Comparison of ENCODE assay signal across 8 cellular contexts in genomic region chr1:145281037-145281727, GRCh38. TPM values are rescaled to one million over a fixed set of nuclear protein-coding genes. Genes with fewer than 3 reads are reported as not detected.
DNase-seq lines count a peak whose midpoint lies in the region; ATAC-seq and TF ChIP-seq lines count a peak whose summit lies in the region.
"Not testable (repeated sequence)": the region's sequence is repeated elsewhere in the genome, so short reads cannot be mapped to it uniquely, and the experiment has no call there.

No MANE protein-coding gene starts in this region.

- TF ChIP-seq POLR2A in lower leg skin (IDR thresholded peaks at IDR 0.05), result peak in 1 of 2 donors; percentile 76

- CTCF ChIA-PET in CD4-positive, alpha-beta T cell (lab: Charles Lee), result not testable (repeated sequence)

- intact Hi-C loops in CD4-positive, alpha-beta T cell (cut with DNase I, micrococcal nuclease); lower leg skin (cut with DNase I; ENCODE audit: low total_unique reads): not testable (repeated sequence)

- peak; percentile 60 for ATAC-seq in CD4-positive, alpha-beta T cell (ENCODE audit: poor library complexity)
- ATAC-seq in GM19452 (IDR thresholded peaks at IDR 0.05; ENCODE audit: unreplicated experiment) (peak; percentile 80), HG03521 (IDR thresholded peaks at IDR 0.05; ENCODE audit: unreplicated experiment) (peak; percentile 74)

- H3K4me3 Mint-ChIP-seq in CD4-positive, alpha-beta T cell, result peak overlapping the region; percentile 90

- H3K4me1 Mint-ChIP-seq in CD4-positive, alpha-beta T cell (ENCODE audit: low read depth), result not testable (repeated sequence)

- not testable (repeated sequence) for H3K9me3 ChIP-seq in CD4-positive, alpha-beta T cell (ENCODE audit: control insufficient read depth, low read length)

- peak overlapping the region; percentile 94 for H3K27ac Mint-ChIP-seq in CD4-positive, alpha-beta T cell

- 0 to 4% methylated on average over 25 to 27 of the region's 34 CpGs for WGBS in lower leg skin, 2 donors

- POLR2A ChIA-PET in CD4-positive, alpha-beta T cell (lab: Charles Lee), result interaction anchor here (1.0 to 1.1 kb wide), 2 partner anchors 184 to 754 kb away, joined by 3 to 4 read pairs; no protein-coding TSS in a partner anchor

- not testable (repeated sequence) for H3K9me3 Mint-ChIP-seq in CD4-positive, alpha-beta T cell

- peak overlapping the region; percentile 70 for H3K4me3 ChIP-seq in coronary artery
- H3K4me3 ChIP-seq in lower leg skin (ENCODE audit: low read depth, poor library complexity, severe bottlenecking), result not testable (repeated sequence)

- H3K27me3 ChIP-seq in CD4-positive, alpha-beta T cell (ENCODE audit: control insufficient read depth, insufficient read depth, low read length), result not testable (repeated sequence)

- not testable (repeated sequence) for TF ChIP-seq CTCF in CD4-positive, alpha-beta T cell (IDR thresholded peaks at IDR 0.05); coronary artery (IDR thresholded peaks at IDR 0.05); lower leg skin (IDR thresholded peaks at IDR 0.05)

- peak; percentile 60 to 84 (median 76) for DNase-seq in CD4-positive, alpha-beta T cell
- peak; percentile 92 for DNase-seq in NCI-H748 treated with DMSO at 0.1 percent for 48 hours (lab: John Stamatoyannopoulos, UW)
- peak; percentile 80 for DNase-seq in activated CD4-positive, alpha-beta T cell treated with anti-CD3 and anti-CD28 coated beads, Interleukin-2, amount 50 U/mL, for 1 hour
- DNase-seq in coronary artery (ENCODE audit: low spot score), result peak; percentile 88
- DNase-seq in lower leg skin (ENCODE audit: low spot score in 2 of 2), result peak; percentile 72 to 95
- peak; percentile 74 for DNase-seq in stimulated activated CD4-positive, alpha-beta T cell treated with anti-CD3 and anti-CD28 coated beads, Interleukin-2, amount 100 ng/mL, for 4 hours (ENCODE audit: low read depth)

- H3K27ac ChIP-seq in CD4-positive, alpha-beta T cell (ENCODE audit: low read depth, low read length), result peak overlapping the region; percentile 64
- H3K27ac ChIP-seq in coronary artery, result peak overlapping the region; percentile 60 to 86

- peaks cover 11% of the 10 kb centered on the region for H3K36me3 Mint-ChIP-seq in CD4-positive, alpha-beta T cell (ENCODE audit: low read depth)

- H3K27me3 Mint-ChIP-seq in CD4-positive, alpha-beta T cell, result not testable (repeated sequence)

RNA-seq across cellular contexts. Expression of gene PPIAL4D, which starts 39.2 kb away (rescaled TPM):
- not detected for total RNA-seq in CD4-positive, alpha-beta T cell
- total RNA-seq in lower leg skin, result under 1 TPM in 1 of 4 donors, not detected in 3; 0.84 TPM
